In genomic region chr15:74394090-74394846, GRCh38 we compare ENCODE assay signal across 17 cellular contexts. TPM values are rescaled to one million over a fixed set of nuclear protein-coding genes. Genes with fewer than 3 reads are reported as not detected.
DNase-seq lines count a peak whose midpoint lies in the region; ATAC-seq and TF ChIP-seq lines count a peak whose summit lies in the region.
"Had no signal": no experiment of that assay in that cellular context is flagged by ENCODE, and none has a peak within 500 bp of the region (broad histone marks: within the 10 kb centered on the region; RNA-seq: fewer than 3 reads in every experiment).

No MANE protein-coding gene starts in this region.

- H3K4me1 Mint-ChIP-seq in T-helper 1 cell treated with Interleukin-12 subunit alpha and Interleukin-12 subunit beta and Interleukin-4 antibody, amounts not matched to agents 30 μg/mL and 1 μg/mL, for 36 hours (ENCODE audit: low read depth), result peaks cover 67% of the 10 kb centered on the region
- H3K4me1 Mint-ChIP-seq in activated T-helper 2 cell treated with anti-CD3 and anti-CD28 coated beads, Interferon-gamma antibody, Interleukin-2, Interleukin-4, amounts not matched to agents 10 μg/mL and 5 μg/mL and 100 μg/mL, durations not matched to agents 14 hours and 24 hours and 36 hours (ENCODE audit: low read depth), result peaks cover 78% of the 10 kb centered on the region
- H3K4me1 Mint-ChIP-seq in neural crest cell, result peaks cover 10% of the 10 kb centered on the region
- H3K4me1 Mint-ChIP-seq in effector memory CD8-positive, alpha-beta T cell (ENCODE audit: low read depth in 2 of 2), result peaks cover 14 to 46% of the 10 kb centered on the region in 2 donors

- ATAC-seq in effector memory CD8-positive, alpha-beta T cell (replicated peaks), result no peak
- no peak for ATAC-seq in HG03378 (IDR thresholded peaks at IDR 0.05; ENCODE audit: unreplicated experiment)

- no peaks in the 10 kb centered on the region for H3K36me3 Mint-ChIP-seq in T-helper 1 cell treated with Interleukin-12 subunit alpha and Interleukin-12 subunit beta and Interleukin-4 antibody, amounts not matched to agents 30 μg/mL and 1 μg/mL, for 36 hours (ENCODE audit: low read depth)
- no peaks in the 10 kb centered on the region for H3K36me3 Mint-ChIP-seq in activated T-helper 2 cell treated with anti-CD3 and anti-CD28 coated beads, Interferon-gamma antibody, Interleukin-2, Interleukin-4, amounts not matched to agents 10 μg/mL and 5 μg/mL and 100 μg/mL, durations not matched to agents 14 hours and 24 hours and 36 hours (ENCODE audit: low read depth)
- H3K36me3 Mint-ChIP-seq in neural crest cell (ENCODE audit: low read depth), result no peaks in the 10 kb centered on the region
- H3K36me3 Mint-ChIP-seq in effector memory CD8-positive, alpha-beta T cell (ENCODE audit: insufficient read depth), result no peaks in the 10 kb centered on the region

- TF ChIP-seq CTCF in neural crest cell (conservative IDR thresholded peaks at IDR 0.05), result no peak

- intact Hi-C loops in activated T-helper 2 cell treated with anti-CD3 and anti-CD28 coated beads, Interferon-gamma antibody, Interleukin-2, Interleukin-4, amounts not matched to agents 10 μg/mL and 5 μg/mL and 100 μg/mL, durations not matched to agents 14 hours and 24 hours and 36 hours (cut with micrococcal nuclease), result no loop called here

- peak overlapping the region; percentile 59 for H3K27ac Mint-ChIP-seq in T-helper 1 cell treated with Interleukin-12 subunit alpha and Interleukin-12 subunit beta and Interleukin-4 antibody, amounts not matched to agents 30 μg/mL and 1 μg/mL, for 36 hours
- H3K27ac Mint-ChIP-seq in activated T-helper 2 cell treated with anti-CD3 and anti-CD28 coated beads, Interferon-gamma antibody, Interleukin-2, Interleukin-4, amounts not matched to agents 10 μg/mL and 5 μg/mL and 100 μg/mL, durations not matched to agents 14 hours and 24 hours and 36 hours, result peak overlapping the region; percentile 79
- peak overlapping the region; percentile 19 for H3K27ac Mint-ChIP-seq in neural crest cell (ENCODE audit: unreplicated experiment)
- H3K27ac Mint-ChIP-seq in effector memory CD8-positive, alpha-beta T cell, result peak overlapping the region in 1 of 2 donors; percentile 88

- no peaks in the 10 kb centered on the region for H3K9me3 Mint-ChIP-seq in T-helper 1 cell treated with Interleukin-12 subunit alpha and Interleukin-12 subunit beta and Interleukin-4 antibody, amounts not matched to agents 30 μg/mL and 1 μg/mL, for 36 hours
- no peaks in the 10 kb centered on the region for H3K9me3 Mint-ChIP-seq in activated T-helper 2 cell treated with anti-CD3 and anti-CD28 coated beads, Interferon-gamma antibody, Interleukin-2, Interleukin-4, amounts not matched to agents 10 μg/mL and 5 μg/mL and 100 μg/mL, durations not matched to agents 14 hours and 24 hours and 36 hours
- H3K9me3 Mint-ChIP-seq in neural crest cell, result no peaks in the 10 kb centered on the region
- no peaks in the 10 kb centered on the region for H3K9me3 Mint-ChIP-seq in effector memory CD8-positive, alpha-beta T cell

- DNase-seq in T-helper 1 cell, result no peak
- no peak for DNase-seq in activated T-helper 2 cell treated with anti-CD3 and anti-CD28 coated beads, Interferon-gamma antibody, Interleukin-2, Interleukin-4, amounts not matched to agents 10 μg/mL and 5 μg/mL and 100 μg/mL, durations not matched to agents 14 hours and 24 hours and 36 hours (ENCODE audit: low spot score)
- no peak for DNase-seq in neural crest cell (ENCODE audit: low read depth, low spot score)
- DNase-seq in NCI-H2029 (lab: John Stamatoyannopoulos, UW), result no peak
- DNase-seq in effector memory CD8-positive, alpha-beta T cell, result no peak
- DNase-seq: adrenal gland; central memory CD4-positive, alpha-beta T cell; DND-41; left ventricle myocardium inferior; NCI-H187 treated with DMSO at 0.1 percent for 48 hours; NCI-H524; OCI-M1; testis had no signal

- H3K27me3 Mint-ChIP-seq in T-helper 1 cell treated with Interleukin-12 subunit alpha and Interleukin-12 subunit beta and Interleukin-4 antibody, amounts not matched to agents 30 μg/mL and 1 μg/mL, for 36 hours (ENCODE audit: low read depth), result no peaks in the 10 kb centered on the region
- no peaks in the 10 kb centered on the region for H3K27me3 Mint-ChIP-seq in activated T-helper 2 cell treated with anti-CD3 and anti-CD28 coated beads, Interferon-gamma antibody, Interleukin-2, Interleukin-4, amounts not matched to agents 10 μg/mL and 5 μg/mL and 100 μg/mL, durations not matched to agents 14 hours and 24 hours and 36 hours (ENCODE audit: low read depth)
- no peaks in the 10 kb centered on the region for H3K27me3 Mint-ChIP-seq in neural crest cell (ENCODE audit: low read depth)
- no peaks in the 10 kb centered on the region for H3K27me3 Mint-ChIP-seq in effector memory CD8-positive, alpha-beta T cell

- peak; percentile 21 for TF ChIP-seq POLR2A in GM19099 (IDR thresholded peaks at IDR 0.05; ENCODE audit: extremely low read depth, insufficient read length, low read depth)

- H3K4me3 Mint-ChIP-seq in T-helper 1 cell treated with Interleukin-12 subunit alpha and Interleukin-12 subunit beta and Interleukin-4 antibody, amounts not matched to agents 30 μg/mL and 1 μg/mL, for 36 hours, result no peak overlapping the region
- no peak overlapping the region for H3K4me3 Mint-ChIP-seq in activated T-helper 2 cell treated with anti-CD3 and anti-CD28 coated beads, Interferon-gamma antibody, Interleukin-2, Interleukin-4, amounts not matched to agents 10 μg/mL and 5 μg/mL and 100 μg/mL, durations not matched to agents 14 hours and 24 hours and 36 hours (ENCODE audit: low read depth)
- H3K4me3 Mint-ChIP-seq in neural crest cell, result no peak overlapping the region
- H3K4me3 Mint-ChIP-seq in effector memory CD8-positive, alpha-beta T cell, result no peak overlapping the region

RNA-seq across cellular contexts. Expression of gene CYP11A1, which starts 26.8 kb away (rescaled TPM):
- total RNA-seq in activated T-helper 2 cell treated with anti-CD3 and anti-CD28 coated beads, Interferon-gamma antibody, Interleukin-2, Interleukin-4, amounts not matched to agents 10 μg/mL and 5 μg/mL and 100 μg/mL, durations not matched to agents 14 hours and 24 hours and 36 hours, result not detected in 2 replicates
- total RNA-seq in neural crest cell, result 0.77 and 1.0 TPM in 2 replicates
- total RNA-seq: SK-MEL-5 had no signal

RNA-seq across cellular contexts. Expression of gene SEMA7A, which starts 39.5 kb away (rescaled TPM):
- 45.9 and 50.3 TPM in 2 replicates for total RNA-seq in activated T-helper 2 cell treated with anti-CD3 and anti-CD28 coated beads, Interferon-gamma antibody, Interleukin-2, Interleukin-4, amounts not matched to agents 10 μg/mL and 5 μg/mL and 100 μg/mL, durations not matched to agents 14 hours and 24 hours and 36 hours
- total RNA-seq in neural crest cell, result 12.3 and 14.4 TPM in 2 replicates
